Comparison of ENCODE assay signal across 8 cellular contexts in the genomic region with DNA sequence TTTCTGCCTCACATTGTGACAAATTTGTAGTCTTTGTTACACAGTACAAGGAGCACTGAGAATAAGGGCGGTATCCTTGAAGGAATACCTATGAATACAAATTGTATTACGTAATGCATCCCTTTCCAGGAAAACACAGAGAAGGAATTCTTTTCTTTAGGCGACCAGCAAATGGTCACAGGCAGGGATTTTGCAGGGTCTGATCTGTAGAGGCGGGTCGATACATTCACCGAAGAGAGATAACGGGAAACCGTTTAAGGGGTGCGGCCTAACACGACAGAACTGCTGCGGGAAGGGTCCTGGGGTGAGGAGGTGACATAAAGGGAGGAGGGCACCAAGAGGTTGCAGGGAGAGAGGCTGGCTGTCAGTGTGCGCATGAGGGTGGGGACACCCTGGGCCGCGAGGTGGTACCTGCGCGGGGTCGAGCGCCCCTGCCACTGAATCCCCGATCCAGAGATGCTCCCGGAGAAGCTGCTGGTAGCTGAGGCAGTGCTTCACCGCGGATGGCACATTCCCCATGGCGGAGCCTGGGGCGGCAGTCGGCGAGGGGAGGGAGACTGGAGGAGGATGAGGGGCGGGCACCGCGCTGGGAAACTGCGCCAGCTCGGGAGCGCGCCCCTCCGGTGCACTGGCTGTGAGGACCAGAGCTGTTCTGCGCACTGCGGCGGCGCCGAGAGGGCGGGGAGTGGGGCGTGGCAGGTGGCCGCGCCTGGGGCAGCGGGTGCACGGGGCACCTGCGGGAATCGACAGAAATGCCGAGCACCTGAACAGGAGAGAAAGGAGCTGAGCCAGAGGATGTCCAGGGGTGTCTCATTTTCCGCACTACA. TPM values are rescaled to one million over a fixed set of nuclear protein-coding genes. Genes with fewer than 3 reads are reported as not detected.
A peak's percentile ranks its signal among the peaks of the same experiment; 100 is the strongest.
DNase-seq lines count a peak whose midpoint lies in the region; ATAC-seq and FAIRE-seq lines count a peak whose summit lies in the region.
"Had no signal": no experiment of that assay in that cellular context is flagged by ENCODE, and none has a peak within 500 bp of the region (broad histone marks: within the 10 kb centered on the region; RNA-seq: fewer than 3 reads in every experiment).

A gene (minus strand): TSS at position 656 of the 827 bp plus-strand sequence. CDS start 137 bp downstream, at position 519.

- no peaks in the 10 kb centered on the region for H3K9me3 ChIP-seq in small intestine (ENCODE audit: control insufficient read depth, low read depth)

- no peak for ATAC-seq in HG03378 (IDR thresholded peaks at IDR 0.05; ENCODE audit: unreplicated experiment)
- ATAC-seq in HG03045 (IDR thresholded peaks at IDR 0.05; ENCODE audit: unreplicated experiment) = no peak

- H3K36me3 ChIP-seq in small intestine (ENCODE audit: control insufficient read depth in 2 of 2, insufficient read depth in 2 of 2, low read length in 2 of 2) = no peaks in the 10 kb centered on the region

- H3K4me3 ChIP-seq in small intestine (ENCODE audit: low read depth in 1 of 2, low read length in 2 of 2) = no peak within 1 kb of the TSS

- 3 to 10% (median 9%) methylated on average over 45 to 49 of the region's 49 CpGs for WGBS in small intestine, 3 donors

- H3K4me1 ChIP-seq in small intestine (ENCODE audit: control insufficient read depth in 2 of 2, insufficient read depth in 1 of 2, low read depth in 1 of 2, low read length in 1 of 2) = no peaks in the 10 kb centered on the region

- peak; percentile 43 for FAIRE-seq in islet of Langerhans (lab: Jason Lieb, UNC)
- FAIRE-seq in small intestine (lab: Jason Lieb, UNC) = no peak

- H3K27me3 ChIP-seq in small intestine (ENCODE audit: control insufficient read depth in 2 of 2, insufficient read depth in 2 of 2, low read length in 2 of 2) = no peaks in the 10 kb centered on the region

- DNase-seq in NCI-H1930 (lab: John Stamatoyannopoulos, UW) = peak; percentile 7 to 12
- peak in 57 of 61 donors; percentile 3 to 88 (median 70) for DNase-seq in caudate nucleus (lab: John Stamatoyannopoulos, UW)
- DNase-seq in small intestine = peak; percentile 2
- DNase-seq in OCI-M2 (lab: John Stamatoyannopoulos, UW; ENCODE audit: unreplicated experiment) = no peak

- H3K27ac ChIP-seq in caudate nucleus (ENCODE audit: low read depth, low read length) (peak within 1 kb of the TSS; percentile 77), small intestine (ENCODE audit: low read depth in 1 of 2, low read length in 1 of 2) (peak within 1 kb of the TSS in 1 of 2 donors; percentile 27)

RNA-seq across cellular contexts. Expression of the gene that starts here (rescaled TPM):
- polyA plus RNA-seq in small intestine = 1 to 10 TPM in 1 of 3 donors, under 1 TPM in 1, not detected in 1; 0.81 to 1.2 TPM
- polyA plus RNA-seq: IgD-negative memory B cell had no signal
